9 cellular contexts compared by ENCODE assay signal in the genomic region with DNA sequence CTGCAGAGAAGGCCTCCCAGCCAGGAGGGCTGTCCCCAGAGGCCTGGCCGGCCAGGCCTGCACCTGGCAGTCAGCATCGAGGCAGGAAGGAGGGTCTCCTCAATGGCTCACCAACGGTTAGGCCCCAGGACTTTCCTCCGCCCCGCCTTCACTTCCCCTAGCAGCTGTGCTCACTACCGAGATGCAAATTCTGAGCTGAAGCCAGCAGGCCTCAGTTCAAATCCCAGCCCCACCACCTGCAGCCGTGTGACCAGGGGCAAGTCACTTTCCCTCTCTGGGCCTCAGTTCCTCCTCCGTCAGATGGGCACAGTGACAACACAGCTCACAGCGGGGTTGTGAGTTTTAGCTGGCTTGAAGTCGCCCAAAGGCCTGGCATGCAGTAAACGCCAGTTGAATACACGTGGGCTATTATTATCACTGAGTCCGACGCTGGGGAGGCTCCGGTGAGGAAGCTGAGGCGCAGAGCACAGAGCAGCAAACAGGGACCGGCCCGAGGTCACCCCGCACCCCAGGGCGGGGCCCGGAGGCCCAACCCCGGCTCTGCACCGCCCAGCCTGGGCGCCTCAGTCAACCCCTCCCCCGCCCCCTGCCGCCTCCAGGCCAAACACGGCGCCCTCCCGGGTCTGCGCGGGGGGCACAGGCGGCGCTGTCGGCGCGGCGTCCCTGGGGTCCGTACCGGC. TPM values are rescaled to one million over a fixed set of nuclear protein-coding genes. Genes with fewer than 3 reads are reported as not detected.
DNase-seq lines count a peak whose midpoint lies in the region; ATAC-seq and TF ChIP-seq lines count a peak whose summit lies in the region.
"Had no signal": no experiment of that assay in that cellular context is flagged by ENCODE, and none has a peak within 500 bp of the region (broad histone marks: within the 10 kb centered on the region; RNA-seq: fewer than 3 reads in every experiment).

No MANE protein-coding gene starts in this region.

- H3K9me3 ChIP-seq in Panc1 (ENCODE audit: control insufficient read depth, insufficient read depth, low read depth, low read length) (no peaks in the 10 kb centered on the region), thoracic aorta (no peaks in the 10 kb centered on the region)

- POLR2A ChIA-PET in Panc1 (lab: Charles Lee): no interaction called here

- H3K4me1 ChIP-seq in Panc1 (ENCODE audit: control insufficient read depth, insufficient read depth, low read length): peaks cover 6% of the 10 kb centered on the region
- H3K4me1 ChIP-seq in thoracic aorta (ENCODE audit: control insufficient read depth in 1 of 2, low read depth in 2 of 2): peaks cover 15 to 26% of the 10 kb centered on the region in 2 donors

- H3K27me3 ChIP-seq in Panc1 (ENCODE audit: control insufficient read depth, insufficient read depth, low read length) (no peaks in the 10 kb centered on the region), thoracic aorta (replicated peaks; ENCODE audit: insufficient read depth) (no peaks in the 10 kb centered on the region)

- peak; percentile 39 for ATAC-seq in GM19452 (IDR thresholded peaks at IDR 0.05; ENCODE audit: unreplicated experiment)
- ATAC-seq in HG03469 (IDR thresholded peaks at IDR 0.05; ENCODE audit: unreplicated experiment): peak; percentile 15
- ATAC-seq in Panc1: peak; percentile 73
- ATAC-seq in memory B cell (ENCODE audit: low read depth): peak; percentile 57
- ATAC-seq in thoracic aorta (ENCODE audit: insufficient number of reproducible peaks, low FRiP score, low read depth): no peak

- no peaks in the 10 kb centered on the region for H3K9me3 Mint-ChIP-seq in memory B cell

- H3K36me3 ChIP-seq in Panc1 (ENCODE audit: control insufficient read depth, insufficient read depth, low read length) (no peaks in the 10 kb centered on the region), thoracic aorta (no peaks in the 10 kb centered on the region)

- peak overlapping the region; percentile 80 for H3K27ac ChIP-seq in Panc1 (ENCODE audit: low read length)
- no peak overlapping the region for H3K27ac ChIP-seq in thoracic aorta

- H3K27ac Mint-ChIP-seq in memory B cell: peak overlapping the region; percentile 82

- no TSS peak for BruUV-seq in Panc1 (replicated peaks; lab: Mats Ljungman, UMichigan)

- H3K4me3 ChIP-seq in Panc1 (ENCODE audit: low read depth in 2 of 2, low read length in 2 of 2) (peak overlapping the region; percentile 58 to 83), astrocyte of the cerebellum (ENCODE audit: low read depth, low read length) (peak overlapping the region; percentile 41), thoracic aorta (peak overlapping the region; percentile 60)

- intact Hi-C loops in Panc1 (cut with micrococcal nuclease; ENCODE audit: unreplicated experiment): no loop called here

- no peaks in the 10 kb centered on the region for H3K36me3 Mint-ChIP-seq in memory B cell

- H3K4me3 Mint-ChIP-seq in memory B cell: peak overlapping the region; percentile 86

- peak; percentile 47 for DNase-seq in Daoy (ENCODE audit: low read depth)
- DNase-seq in Panc1 (ENCODE audit: low read depth, low spot score): no peak
- DNase-seq in astrocyte of the cerebellum (ENCODE audit: low read depth): no peak
- peak; percentile 53 to 54 for DNase-seq in memory B cell (ENCODE audit: low spot score in 2 of 2)
- DNase-seq in thoracic aorta (ENCODE audit: low spot score): no peak
- no peak for DNase-seq in KG1 (lab: John Stamatoyannopoulos, UW)

- CTCF ChIA-PET in Panc1 (lab: Charles Lee): interaction anchor here (0.5 kb wide), 1 partner anchor 274 kb away, joined by 4 read pairs; no protein-coding TSS in a partner anchor

- H3K4me1 Mint-ChIP-seq in memory B cell: peaks cover 24% of the 10 kb centered on the region

- H3K27me3 Mint-ChIP-seq in memory B cell: no peaks in the 10 kb centered on the region

- in situ Hi-C loops in Panc1 (cut with HindIII; ENCODE audit: low pct_unique_long_range_greater_than_20kb, low sequenced_read_pairs) (no loop called here), astrocyte of the cerebellum (cut with HindIII; ENCODE audit: low sequenced_read_pairs) (loop anchor here (5.0 kb wide), 1 partner anchor 102 kb away; no protein-coding TSS in a partner anchor)

- TF ChIP-seq CTCF in Panc1 (IDR thresholded peaks at IDR 0.05) (no peak), astrocyte of the cerebellum (IDR thresholded peaks at IDR 0.05; ENCODE audit: low read depth, low read length, missing control alignments) (no peak), thoracic aorta (IDR thresholded peaks at IDR 0.05) (no peak)

RNA-seq across cellular contexts. Expression of gene E2F1, which starts 0.7 kb away (rescaled TPM):
- total RNA-seq in Daoy (2014; rRNA removed; shearing (Covaris generic)): 20.7 and 23.9 TPM in 2 replicates
- total RNA-seq in Panc1 (2021; ENCODE audit: unreplicated experiment): 64.2 TPM
- 35.8 TPM for polyA plus RNA-seq in Panc1 (2012; ENCODE audit: insufficient read length)
- total RNA-seq in thoracic aorta: under 1 TPM; 0.68 to 0.92 TPM

RNA-seq across cellular contexts. Expression of gene NECAB3, which starts 11.2 kb away (rescaled TPM):
- 11.5 and 17.3 TPM in 2 replicates for total RNA-seq in Daoy (2014; rRNA removed; shearing (Covaris generic))
- total RNA-seq in Panc1 (2021; ENCODE audit: unreplicated experiment): 46.4 TPM
- polyA plus RNA-seq in Panc1 (2012; ENCODE audit: insufficient read length): 46.9 TPM
- total RNA-seq in thoracic aorta: 10 to 100 TPM; 24.0 to 29.6 TPM

RNA-seq across cellular contexts. Expression of gene ACTL10, which starts 18.7 kb away (rescaled TPM):
- 0.06 and 0.18 TPM in 2 replicates for total RNA-seq in Daoy (2014; rRNA removed; shearing (Covaris generic))
- total RNA-seq in Panc1 (2021; ENCODE audit: unreplicated experiment) (not detected), thoracic aorta (1 to 10 TPM; 2.6 to 3.1 TPM)
- 0.11 TPM for polyA plus RNA-seq in Panc1 (2012; ENCODE audit: insufficient read length)

RNA-seq across cellular contexts. Expression of gene C20orf144, which starts 23.3 kb away (rescaled TPM):
- not detected in 2 replicates for total RNA-seq in Daoy (2014; rRNA removed; shearing (Covaris generic))
- not detected for total RNA-seq in Panc1 (2021; ENCODE audit: unreplicated experiment)
- polyA plus RNA-seq in Panc1 (2012; ENCODE audit: insufficient read length): 0.46 TPM
- not detected for total RNA-seq in thoracic aorta
- total RNA-seq: glomerular endothelial cell had no signal

RNA-seq across cellular contexts. Expression of gene PXMP4, which starts 34.6 kb away (rescaled TPM):
- total RNA-seq in Daoy (2014; rRNA removed; shearing (Covaris generic)): 0.74 and 0.92 TPM in 2 replicates
- total RNA-seq in Panc1 (2021; ENCODE audit: unreplicated experiment): 12.0 TPM
- polyA plus RNA-seq in Panc1 (2012; ENCODE audit: insufficient read length): 11.5 TPM
- 1 to 10 TPM; 3.3 to 4.1 TPM for total RNA-seq in thoracic aorta

Comparison
In these comparisons a context has a peak if more than half of its experiments do, and no peak if none do; other contexts are left out.
1. DNase-seq: peak in Daoy (single experiment) and memory B cell (2 of 2); none in Panc1 (single experiment), astrocyte of the cerebellum (single experiment), thoracic aorta (single experiment) and KG1 (single experiment).
2. RNA of gene E2F1, which starts 0.7 kb away (total RNA-seq): 64.2 TPM in Panc1 (single experiment) and 20.7 to 23.9 TPM in Daoy; 0.68 to 0.92 TPM in thoracic aorta; every median in the first group is over 10 times any median in the second.
3. Peak in every context shown above with its lines, with median percentiles within 50 percentile points of each other: H3K4me3 ChIP-seq.